In genomic region chr14:25836647-25837046, GRCh38 we compare ENCODE assay signal across 16 cellular contexts.
"Had no signal": no experiment of that assay in that cellular context is flagged by ENCODE, and none has a peak within 500 bp of the region (broad histone marks: within the 10 kb centered on the region; RNA-seq: fewer than 3 reads in every experiment).

No MANE protein-coding gene starts in this region.

- H3K36me3 ChIP-seq: brain microvascular endothelial cell, gastrocnemius medialis, heart right ventricle, suprapubic skin had no signal

- H3K4me1 ChIP-seq: gastrocnemius medialis, heart right ventricle, suprapubic skin had no signal

- H3K9me3 ChIP-seq: gastrocnemius medialis, heart right ventricle, suprapubic skin had no signal

- H3K27me3 ChIP-seq: brain microvascular endothelial cell, gastrocnemius medialis, heart right ventricle, suprapubic skin had no signal

- H3K4me3 ChIP-seq: gastrocnemius medialis, heart right ventricle, suprapubic skin had no signal

- H3K27ac ChIP-seq: brain microvascular endothelial cell, epithelial cell of prostate, gastrocnemius medialis, heart right ventricle, suprapubic skin had no signal

- ATAC-seq: activated CD4-positive, CD25-positive, alpha-beta regulatory T cell treated with anti-CD3 and anti-CD28 coated beads, Interleukin-2, amount 50 U/mL, for 24 hours; effector memory CD8-positive, alpha-beta T cell; gastrocnemius medialis; heart right ventricle; left lobe of liver; natural killer cell had no signal

- FAIRE-seq: islet of Langerhans had no signal

- DNase-seq: activated CD4-positive, alpha-beta T cell treated with anti-CD3 and anti-CD28 coated beads, Interleukin-2, amount 50 U/mL, for 4 hours; activated effector memory CD4-positive, alpha-beta T cell treated with anti-CD3 and anti-CD28 coated beads, Interleukin-2, amount 50 U/mL, for 16 hours; activated T-cell treated with anti-CD3 and anti-CD28 coated beads, Interleukin-2, amount 50 U/mL, for 1 hour; brain microvascular endothelial cell; effector memory CD8-positive, alpha-beta T cell; gastrocnemius medialis; heart right ventricle; mammary epithelial cell; natural killer cell; stimulated activated CD4-positive, alpha-beta T cell treated with anti-CD3 and anti-CD28 coated beads, Interleukin-2, amount 100 ng/mL, for 48 hours; stimulated activated naive CD4-positive, alpha-beta T cell treated with Interleukin-2 at 50 U/mL for 16 hours had no signal
